Comparison of ENCODE assay signal across 1 cellular context in the genomic region with DNA sequence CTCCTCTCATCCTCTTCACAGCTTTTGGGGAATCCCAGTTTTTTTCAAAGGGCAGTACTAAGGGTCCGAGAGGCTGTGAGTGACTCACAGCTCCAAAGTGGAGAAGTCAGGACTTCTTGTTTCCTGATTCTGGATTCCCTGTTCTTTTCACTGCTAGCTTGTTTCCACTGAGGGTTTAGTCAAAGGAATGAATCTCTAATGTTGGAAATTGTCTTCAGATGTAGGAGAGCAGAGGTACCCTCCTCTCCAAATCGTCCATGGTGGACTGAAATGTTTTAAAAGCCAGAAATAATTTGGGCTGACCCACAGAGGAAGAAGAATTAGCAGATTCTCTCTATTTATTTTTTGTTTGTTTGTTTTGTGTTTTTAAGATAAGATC.
TF ChIP-seq lines count a peak whose summit lies in the region.

No MANE protein-coding gene starts in this region.

TF ChIP-seq in HCT116, 20 proteins besides CTCF, POLR2A, EP300 and RAD21:
- TF ChIP-seq POLR2AphosphoS5 (IDR thresholded peaks at IDR 0.05; ENCODE audit: low read depth, low read length) (no peak), EZH2phosphoT487 (IDR thresholded peaks at IDR 0.05; ENCODE audit: borderline replicate concordance) (no peak), EGR1 (IDR thresholded peaks at IDR 0.05; ENCODE audit: low read depth) (no peak), SIN3A (IDR thresholded peaks at IDR 0.05; ENCODE audit: low read depth) (no peak)
- TF ChIP-seq, protein P1, sequence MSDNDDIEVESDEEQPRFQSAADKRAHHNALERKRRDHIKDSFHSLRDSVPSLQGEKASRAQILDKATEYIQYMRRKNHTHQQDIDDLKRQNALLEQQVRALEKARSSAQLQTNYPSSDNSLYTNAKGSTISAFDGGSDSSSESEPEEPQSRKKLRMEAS (IDR thresholded peaks at IDR 0.05) = no peak
- TF ChIP-seq, protein P2, sequence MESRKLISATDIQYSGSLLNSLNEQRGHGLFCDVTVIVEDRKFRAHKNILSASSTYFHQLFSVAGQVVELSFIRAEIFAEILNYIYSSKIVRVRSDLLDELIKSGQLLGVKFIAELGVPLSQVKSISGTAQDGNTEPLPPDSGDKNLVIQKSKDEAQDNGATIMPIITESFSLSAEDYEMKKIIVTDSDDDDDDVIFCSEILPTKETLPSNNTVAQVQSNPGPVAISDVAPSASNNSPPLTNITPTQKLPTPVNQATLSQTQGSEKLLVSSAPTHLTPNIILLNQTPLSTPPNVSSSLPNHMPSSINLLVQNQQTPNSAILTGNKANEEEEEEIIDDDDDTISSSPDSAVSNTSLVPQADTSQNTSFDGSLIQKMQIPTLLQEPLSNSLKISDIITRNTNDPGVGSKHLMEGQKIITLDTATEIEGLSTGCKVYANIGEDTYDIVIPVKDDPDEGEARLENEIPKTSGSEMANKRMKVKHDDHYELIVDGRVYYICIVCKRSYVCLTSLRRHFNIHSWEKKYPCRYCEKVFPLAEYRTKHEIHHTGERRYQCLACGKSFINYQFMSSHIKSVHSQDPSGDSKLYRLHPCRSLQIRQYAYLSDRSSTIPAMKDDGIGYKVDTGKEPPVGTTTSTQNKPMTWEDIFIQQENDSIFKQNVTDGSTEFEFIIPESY (IDR thresholded peaks at IDR 0.05; ENCODE audit: extremely low read depth, insufficient replicate concordance, low read length) = no peak
TF ChIP-seq in HCT116: peak in this region for 0.
